ENCODE assay signal across 31 cellular contexts in genomic region chr9:134970719-134971118, GRCh38. TPM values are rescaled to one million over a fixed set of nuclear protein-coding genes. Genes with fewer than 3 reads are reported as not detected.
A peak's percentile ranks its signal among the peaks of the same experiment; 100 is the strongest.
DNase-seq lines count a peak whose midpoint lies in the region; ATAC-seq and TF ChIP-seq lines count a peak whose summit lies in the region.
"Had no signal": no experiment of that assay in that cellular context is flagged by ENCODE, and none has a peak within 500 bp of the region (broad histone marks: within the 10 kb centered on the region; RNA-seq: fewer than 3 reads in every experiment).

No MANE protein-coding gene starts in this region.

- H3K27me3 ChIP-seq in right atrium auricular region (no peaks in the 10 kb centered on the region), sigmoid colon (peaks cover 0 to 50% (median 17%) of the 10 kb centered on the region in 3 donors)
- no peaks in the 10 kb centered on the region for H3K27me3 ChIP-seq in naive thymus-derived CD4-positive, alpha-beta T cell (ENCODE audit: control insufficient read depth in 2 of 2, insufficient read depth in 2 of 2, low read length in 2 of 2)
- H3K27me3 ChIP-seq: Peyer's patch had no signal

- no peak overlapping the region for H3K27ac ChIP-seq in right atrium auricular region
- no peak overlapping the region for H3K27ac ChIP-seq in sigmoid colon
- no peak overlapping the region for H3K27ac ChIP-seq in naive thymus-derived CD4-positive, alpha-beta T cell (ENCODE audit: low read depth, low read length)
- H3K27ac ChIP-seq: GM23248, Peyer's patch, SJCRH30 had no signal

- peak; percentile 77 for ATAC-seq in Right ventricle myocardium superior (ENCODE audit: poor library complexity)
- no peak for ATAC-seq in left lobe of liver
- ATAC-seq in naive thymus-derived CD4-positive, alpha-beta T cell = no peak
- ATAC-seq in HG03175 (IDR thresholded peaks at IDR 0.05; ENCODE audit: unreplicated experiment) = no peak
- ATAC-seq in HG02588 (IDR thresholded peaks at IDR 0.05; ENCODE audit: unreplicated experiment) = no peak
- ATAC-seq: SK-N-SH treated with all-trans-retinoic acid at 6 μM for 48 hours had no signal

- no peaks in the 10 kb centered on the region for H3K4me1 ChIP-seq in right atrium auricular region
- no peaks in the 10 kb centered on the region for H3K4me1 ChIP-seq in sigmoid colon
- no peaks in the 10 kb centered on the region for H3K4me1 ChIP-seq in naive thymus-derived CD4-positive, alpha-beta T cell (ENCODE audit: control insufficient read depth in 2 of 2, insufficient read depth in 2 of 2, low read length in 2 of 2)
- H3K4me1 ChIP-seq: Peyer's patch had no signal

- TF ChIP-seq POLR2A in sigmoid colon (IDR thresholded peaks at IDR 0.05) = no peak

- H3K27me3 Mint-ChIP-seq in naive thymus-derived CD4-positive, alpha-beta T cell = peaks cover 0 to 49% (median 9%) of the 10 kb centered on the region in 5 donors

- H3K4me3 ChIP-seq in right atrium auricular region (no peak overlapping the region), sigmoid colon (no peak overlapping the region)
- no peak overlapping the region for H3K4me3 ChIP-seq in naive thymus-derived CD4-positive, alpha-beta T cell (ENCODE audit: low read length)
- H3K4me3 ChIP-seq: GM23248, Peyer's patch, SJCRH30 had no signal

- DNase-seq in Right ventricle myocardium superior (no peak), right atrium auricular region (ENCODE audit: low spot score) (no peak), left lobe of liver (ENCODE audit: low spot score) (peak; percentile 18), sigmoid colon (peak; percentile 42)
- DNase-seq in naive thymus-derived CD4-positive, alpha-beta T cell = no peak
- DNase-seq: C1 segment of cervical spinal cord; CD4-positive, alpha-beta memory T cell; COR-L47; DMS53; GM23248; H7; KBM-7; MV-4-11; NCI-H1105; NCI-H1436 treated with DMSO at 0.1 percent for 48 hours; NCI-H187 treated with DMSO at 0.1 percent for 48 hours; NCI-H2171 treated with DMSO at 0.1 percent for 48 hours; NCI-H345; NCI-H510A treated with DMSO at 0.1 percent for 48 hours; NCI-H774; OCI-M1; SJCRH30 had no signal

- intact Hi-C loops in Right ventricle myocardium superior (cut with DNase I) (no loop called here), sigmoid colon (cut with DNase I) (no loop called here)
- intact Hi-C loops in naive thymus-derived CD4-positive, alpha-beta T cell (cut with micrococcal nuclease) = no loop called here

- H3K36me3 ChIP-seq in right atrium auricular region (no peaks in the 10 kb centered on the region), sigmoid colon (no peaks in the 10 kb centered on the region)
- H3K36me3 ChIP-seq in naive thymus-derived CD4-positive, alpha-beta T cell (ENCODE audit: control insufficient read depth in 2 of 3, insufficient read depth in 3 of 3, low read length in 3 of 3) = no peaks in the 10 kb centered on the region
- H3K36me3 ChIP-seq: Peyer's patch, SJCRH30 had no signal

- CTCF ChIA-PET in naive thymus-derived CD4-positive, alpha-beta T cell (lab: Charles Lee) = no interaction called here

- H3K4me1 Mint-ChIP-seq in naive thymus-derived CD4-positive, alpha-beta T cell = no peaks in the 10 kb centered on the region
- H3K4me1 Mint-ChIP-seq: CD4-positive, alpha-beta memory T cell had no signal

- peaks cover 0 to 3% (median 0%) of the 10 kb centered on the region in 11 donors for H3K9me3 Mint-ChIP-seq in naive thymus-derived CD4-positive, alpha-beta T cell
- H3K9me3 Mint-ChIP-seq: CD4-positive, alpha-beta memory T cell had no signal

- H3K36me3 Mint-ChIP-seq in naive thymus-derived CD4-positive, alpha-beta T cell = peaks cover 0 to 3% (median 0%) of the 10 kb centered on the region in 5 donors
- H3K36me3 Mint-ChIP-seq: CD4-positive, alpha-beta memory T cell had no signal

- H3K4me3 Mint-ChIP-seq in naive thymus-derived CD4-positive, alpha-beta T cell = no peak overlapping the region
- H3K4me3 Mint-ChIP-seq: CD4-positive, alpha-beta memory T cell had no signal

- 63 to 77% methylated on average over 7 of the region's 7 CpGs for WGBS in sigmoid colon, 2 donors

- no peak for TF ChIP-seq EP300 in sigmoid colon (IDR thresholded peaks at IDR 0.05)

- H3K9me3 ChIP-seq in right atrium auricular region (no peaks in the 10 kb centered on the region), sigmoid colon (no peaks in the 10 kb centered on the region)
- H3K9me3 ChIP-seq in naive thymus-derived CD4-positive, alpha-beta T cell (ENCODE audit: control insufficient read depth in 2 of 3, low read length in 3 of 3) = no peaks in the 10 kb centered on the region
- H3K9me3 ChIP-seq: Peyer's patch, SJCRH30 had no signal

- POLR2A ChIA-PET in naive thymus-derived CD4-positive, alpha-beta T cell (lab: Charles Lee) = no interaction called here

- H3K27ac Mint-ChIP-seq in naive thymus-derived CD4-positive, alpha-beta T cell = no peak overlapping the region
- H3K27ac Mint-ChIP-seq: CD4-positive, alpha-beta memory T cell had no signal

- TF ChIP-seq CTCF in right atrium auricular region (IDR thresholded peaks at IDR 0.05) (no peak), sigmoid colon (IDR thresholded peaks at IDR 0.05) (no peak)

RNA-seq across cellular contexts. Expression of gene FCN1, which starts 53.0 kb away (rescaled TPM):
- 4.0 TPM for total RNA-seq in Right ventricle myocardium superior
- 1 to 10 TPM in 1 of 2 donors, under 1 TPM in 1; 0.63 to 2.1 TPM for total RNA-seq in right atrium auricular region
- total RNA-seq in left lobe of liver = 0.93 TPM
- total RNA-seq in sigmoid colon = 1 to 10 TPM; 1.2 to 6.9 (median 1.9) TPM
- 1 to 10 TPM in 2 of 3 donors, under 1 TPM in 1; 0.69 to 2.8 (median 1.2) TPM for polyA plus RNA-seq in sigmoid colon
- total RNA-seq in naive thymus-derived CD4-positive, alpha-beta T cell = 100 to 1,000 TPM in 1 of 5 experiments, 10 to 100 TPM in 1, 1 to 10 TPM in 2, not detected in 1; 7.7 to 561 (median 53.8) TPM
- polyA plus RNA-seq in naive thymus-derived CD4-positive, alpha-beta T cell = 1 to 10 TPM; 2.1 to 3.2 TPM
- total RNA-seq: A673, Daoy, G401, GM23248, H7, LHCN-M2, MCF 10A, SJCRH30 had no signal
- polyA plus RNA-seq: GM23248 had no signal

Comparison
In these comparisons a context has a peak if more than half of its experiments do, and no peak if none do; other contexts are left out.
1. DNase-seq: peak in left lobe of liver (single experiment) and sigmoid colon (single experiment); none in Right ventricle myocardium superior (single experiment), right atrium auricular region (single experiment) and naive thymus-derived CD4-positive, alpha-beta T cell (0 of 9).